20 cellular contexts compared by ENCODE assay signal in the genomic region with DNA sequence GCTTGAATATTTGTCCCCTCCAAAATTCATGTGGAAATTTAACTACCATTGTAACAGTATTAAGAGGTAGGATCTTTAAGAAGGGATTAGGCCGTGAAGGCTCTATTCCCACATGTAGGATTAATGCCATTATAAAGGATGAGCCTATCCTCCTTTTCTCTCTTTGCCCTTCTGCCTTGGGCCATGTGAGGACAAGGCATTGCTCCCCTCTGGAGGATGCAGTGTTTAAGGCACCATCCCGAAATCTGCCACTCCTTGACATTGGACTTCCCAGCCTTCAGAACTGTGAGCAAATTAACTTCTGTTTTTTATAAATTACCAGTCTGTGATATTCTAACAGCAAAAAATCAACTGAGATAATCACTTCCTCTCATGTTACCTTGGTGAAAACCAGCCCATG.
DNase-seq lines count a peak whose midpoint lies in the region; ATAC-seq, FAIRE-seq and TF ChIP-seq lines count a peak whose summit lies in the region.
"Had no signal": no experiment of that assay in that cellular context is flagged by ENCODE, and none has a peak within 500 bp of the region (broad histone marks: within the 10 kb centered on the region; RNA-seq: fewer than 3 reads in every experiment).

No MANE protein-coding gene starts in this region.

- peak in 2 of 3 experiments; percentile 15 to 37; a peak in 2 of 6 replicates for TF ChIP-seq CTCF in K562 (IDR thresholded peaks at IDR 0.05 in 2 of 3, conservative IDR thresholded peaks at IDR 0.05 in 1 of 3; ENCODE audit: insufficient read depth in 2 of 3, low read depth in 1 of 3, low read length in 3 of 3)
- no peak for TF ChIP-seq CTCF in sigmoid colon (IDR thresholded peaks at IDR 0.05)
- TF ChIP-seq CTCF in heart right ventricle (IDR thresholded peaks at IDR 0.05), result no peak

- H3K4me3 ChIP-seq in K562, result no peak overlapping the region
- H3K4me3 ChIP-seq in sigmoid colon, result no peak overlapping the region
- no peak overlapping the region for H3K4me3 ChIP-seq in heart right ventricle
- H3K4me3 ChIP-seq: PC-9 had no signal

- H3K36me3 ChIP-seq in K562 (ENCODE audit: control insufficient read depth, insufficient read depth, low read length) (no peaks in the 10 kb centered on the region), sigmoid colon (no peaks in the 10 kb centered on the region), heart right ventricle (no peaks in the 10 kb centered on the region)

- no peak overlapping the region for H3K4me2 ChIP-seq in K562 (ENCODE audit: insufficient read depth, low read length)
- H3K4me2 ChIP-seq: KMS-11, PC-9 had no signal

- H3K27ac ChIP-seq in K562 (ENCODE audit: extremely low read depth, low read depth, low read length) (no peak overlapping the region), sigmoid colon (no peak overlapping the region), heart right ventricle (no peak overlapping the region)
- H3K27ac ChIP-seq: 22Rv1, KMS-11, PC-9 had no signal

- WGBS in K562 (ENCODE audit: insufficient coverage, low coverage, missing lambda C conversion rate), result 10% methylated on average over 2 of the region's 2 CpGs
- 95% methylated on average over 2 of the region's 2 CpGs for WGBS in sigmoid colon, 2 donors
- 97 to 98% methylated on average over 2 of the region's 2 CpGs for WGBS in heart right ventricle, 2 donors

- H3K9me1 ChIP-seq in K562 (ENCODE audit: control insufficient read depth, insufficient read depth, low read length), result no peaks in the 10 kb centered on the region

- DNase-seq in NOMO-1 treated with DMSO at 0.1 percent for 48 hours (lab: John Stamatoyannopoulos, UW; ENCODE audit: unreplicated experiment), result peak; percentile 23
- DNase-seq in NOMO-1 treated with dmso at 0.1 percent for 144 hours (lab: John Stamatoyannopoulos, UW; ENCODE audit: unreplicated experiment), result no peak
- peak; percentile 95 for DNase-seq in NCI-H82 treated with DMSO at 0.1 percent for 48 hours (lab: John Stamatoyannopoulos, UW; ENCODE audit: unreplicated experiment)
- no peak for DNase-seq in K562 (ENCODE audit: extremely low read depth in 1 of 4, low spot score in 3 of 4)
- peak; percentile 9 for DNase-seq in sigmoid colon
- no peak for DNase-seq in heart right ventricle
- no peak for DNase-seq in iPS-NIHi11 (ENCODE audit: low spot score)
- no peak for DNase-seq in G401 (ENCODE audit: low spot score)
- DNase-seq: Calu3; CD4-positive, alpha-beta memory T cell; DMS79; GDM1; GOT3; NCI-H1105; NCI-H1694; NCI-H2107; NCI-H2227 treated with DMSO at 0.1 percent for 48 hours; PC-9 had no signal

- intact Hi-C loops in K562 (cut with micrococcal nuclease) (no loop called here), sigmoid colon (cut with DNase I) (no loop called here), heart right ventricle (cut with DNase I) (loop anchor here in 1 of 10 donors (5.0 kb wide), 1 partner anchor 43 kb away; no protein-coding TSS in a partner anchor)

- in situ Hi-C loops in K562 (cut with MboI) (no loop called here), G401 (cut with HindIII; ENCODE audit: low sequenced_read_pairs) (no loop called here)

- TF ChIP-seq POLR2A in K562 (conservative IDR thresholded peaks at IDR 0.05) (no peak), sigmoid colon (IDR thresholded peaks at IDR 0.05) (no peak)

- no peaks in the 10 kb centered on the region for H4K20me1 ChIP-seq in K562 (replicated peaks; ENCODE audit: control insufficient read depth, insufficient read depth, low read length)

- H3K9ac ChIP-seq in K562 (ENCODE audit: insufficient read depth in 1 of 2, low read depth in 2 of 2, low read length in 2 of 2), result no peak overlapping the region
- H3K9ac ChIP-seq: KMS-11 had no signal

- peak; percentile 27 to 51; a peak in 2 of 4 replicates for TF ChIP-seq RAD21 in K562 (CRISPR knock-in tag; conservative IDR thresholded peaks at IDR 0.05 in 1 of 2, IDR thresholded peaks at IDR 0.05 in 1 of 2)

- POLR2A ChIA-PET in K562 (lab: Yijun Ruan, JAX), result no interaction called here

- TF ChIP-seq EP300 in K562 (IDR thresholded peaks at IDR 0.05; ENCODE audit: low read length) (no peak), sigmoid colon (IDR thresholded peaks at IDR 0.05) (no peak)

- no TSS peak for BruUV-seq in K562 (replicated peaks; lab: Mats Ljungman, UMichigan)

- H3K27me3 ChIP-seq in K562 (ENCODE audit: control insufficient read depth in 2 of 2, insufficient read depth in 2 of 2, low read length in 2 of 2) (no peaks in the 10 kb centered on the region), sigmoid colon (no peaks in the 10 kb centered on the region), heart right ventricle (no peaks in the 10 kb centered on the region)

- H3K79me2 ChIP-seq in K562 (ENCODE audit: control insufficient read depth, insufficient read depth, low read length), result no peaks in the 10 kb centered on the region

- CTCF ChIA-PET in K562 (lab: Yijun Ruan, JAX; ENCODE audit: low intra/inter-chr PET ratio), result no interaction called here

- ATAC-seq in K562 (peak; percentile 32; the same call in 1 of the 3 replicates), heart right ventricle (no peak)

- no peak overlapping the region for H2AFZ ChIP-seq in K562 (ENCODE audit: low read depth, low read length)
- H2AFZ ChIP-seq: PC-9 had no signal

- H3K4me1 ChIP-seq in K562 (replicated peaks in 1 of 2; ENCODE audit: control insufficient read depth in 2 of 2, insufficient read depth in 2 of 2, low read length in 2 of 2) (peaks cover 10% of the 10 kb centered on the region in 2 experiments; a peak in 4 of 5 replicates), sigmoid colon (peaks cover 0 to 19% (median 14%) of the 10 kb centered on the region in 4 donors), heart right ventricle (peaks cover 0 to 12% (median 0%) of the 10 kb centered on the region in 9 donors)

- FAIRE-seq in K562 (lab: Jason Lieb, UNC), result no peak

- no peaks in the 10 kb centered on the region for H3K9me3 ChIP-seq in K562 (replicated peaks; ENCODE audit: control insufficient read depth, insufficient read depth, low read depth, low read length)
- H3K9me3 ChIP-seq in sigmoid colon, result no peaks in the 10 kb centered on the region
- H3K9me3 ChIP-seq in heart right ventricle, result peaks cover 0 to 11% (median 3%) of the 10 kb centered on the region in 11 donors

TF ChIP-seq in K562, 482 proteins besides CTCF, POLR2A, EP300 and RAD21:
- no peak for TF ChIP-seq ERF (CRISPR knock-in tag; IDR thresholded peaks at IDR 0.05)
- TF ChIP-seq, protein P1, sequence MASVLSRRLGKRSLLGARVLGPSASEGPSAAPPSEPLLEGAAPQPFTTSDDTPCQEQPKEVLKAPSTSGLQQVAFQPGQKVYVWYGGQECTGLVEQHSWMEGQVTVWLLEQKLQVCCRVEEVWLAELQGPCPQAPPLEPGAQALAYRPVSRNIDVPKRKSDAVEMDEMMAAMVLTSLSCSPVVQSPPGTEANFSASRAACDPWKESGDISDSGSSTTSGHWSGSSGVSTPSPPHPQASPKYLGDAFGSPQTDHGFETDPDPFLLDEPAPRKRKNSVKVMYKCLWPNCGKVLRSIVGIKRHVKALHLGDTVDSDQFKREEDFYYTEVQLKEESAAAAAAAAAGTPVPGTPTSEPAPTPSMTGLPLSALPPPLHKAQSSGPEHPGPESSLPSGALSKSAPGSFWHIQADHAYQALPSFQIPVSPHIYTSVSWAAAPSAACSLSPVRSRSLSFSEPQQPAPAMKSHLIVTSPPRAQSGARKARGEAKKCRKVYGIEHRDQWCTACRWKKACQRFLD (CRISPR knock-in tag; IDR thresholded peaks at IDR 0.05), result no peak

Comparison
In these comparisons a context has a peak if more than half of its experiments do, and no peak if none do; other contexts are left out.
1. DNase-seq: peak in NOMO-1 treated with DMSO at 0.1 percent for 48 hours (single experiment), NCI-H82 treated with DMSO at 0.1 percent for 48 hours (single experiment) and sigmoid colon (single experiment); none in NOMO-1 treated with dmso at 0.1 percent for 144 hours (single experiment), K562 (0 of 4), heart right ventricle (0 of 2), iPS-NIHi11 (single experiment) and G401 (single experiment).
2. CTCF ChIP-seq: peak in K562 (2 of 3); none in sigmoid colon (0 of 4) and heart right ventricle (0 of 9).